In the genomic region with DNA sequence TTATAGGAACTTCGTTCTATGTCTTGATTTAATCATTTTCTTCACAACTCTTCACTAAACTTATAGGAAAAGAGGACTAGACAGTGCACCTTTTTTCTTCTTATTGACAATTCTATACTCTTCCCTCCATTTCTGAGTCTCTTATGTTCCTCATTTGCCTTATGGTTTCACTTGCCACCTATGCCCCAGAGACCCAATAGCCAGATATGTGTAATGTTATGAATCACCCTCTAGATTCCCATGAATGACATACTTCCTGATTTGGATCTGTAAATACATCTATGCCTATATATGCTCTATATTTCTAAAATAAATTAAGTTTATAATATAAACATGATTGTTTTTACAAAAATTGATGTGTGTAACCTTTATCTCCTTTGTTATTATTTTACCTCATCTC, we compare ENCODE assay signal across 9 cellular contexts.
DNase-seq lines count a peak whose midpoint lies in the region; ATAC-seq lines count a peak whose summit lies in the region.
"Had no signal": no experiment of that assay in that cellular context is flagged by ENCODE, and none has a peak within 500 bp of the region (broad histone marks: within the 10 kb centered on the region; RNA-seq: fewer than 3 reads in every experiment).

No MANE protein-coding gene starts in this region.

- DNase-seq in LoVo (ENCODE audit: low spot score) (peak; percentile 21), iris pigment epithelial cell (ENCODE audit: low read depth) (peak; percentile 11), NCI-H510A (lab: John Stamatoyannopoulos, UW) (no peak), dedifferentiated amniotic fluid mesenchymal stem cell (ENCODE audit: extremely low spot score) (no peak), DMS79 treated with DMSO at 0.1 percent for 48 hours (lab: John Stamatoyannopoulos, UW) (no peak), mesenteric fat pad (ENCODE audit: low spot score) (no peak)
- DNase-seq: NCI-H69 had no signal

- ATAC-seq in GM18499 (IDR thresholded peaks at IDR 0.05; ENCODE audit: insufficient read depth, unreplicated experiment) (peak; percentile 88), GM21723 (IDR thresholded peaks at IDR 0.05; ENCODE audit: unreplicated experiment) (peak; percentile 78)

Comparison
In these comparisons a context has a peak if more than half of its experiments do, and no peak if none do; other contexts are left out.
1. DNase-seq: peak in LoVo (single experiment) and iris pigment epithelial cell (single experiment); none in NCI-H510A (single experiment), dedifferentiated amniotic fluid mesenchymal stem cell (single experiment), DMS79 treated with DMSO at 0.1 percent for 48 hours (single experiment) and mesenteric fat pad (single experiment).